In genomic region chr20:17281478-17281877, GRCh38 we compare ENCODE assay signal across 9 cellular contexts. TPM values are rescaled to one million over a fixed set of nuclear protein-coding genes. Genes with fewer than 3 reads are reported as not detected.
DNase-seq lines count a peak whose midpoint lies in the region; ATAC-seq and TF ChIP-seq lines count a peak whose summit lies in the region.
"Had no signal": no experiment of that assay in that cellular context is flagged by ENCODE, and none has a peak within 500 bp of the region (broad histone marks: within the 10 kb centered on the region; RNA-seq: fewer than 3 reads in every experiment).

No MANE protein-coding gene starts in this region.

- H3K36me3 Mint-ChIP-seq in activated naive CD4-positive, alpha-beta T cell treated with anti-CD3 and anti-CD28 coated beads, Interleukin-2, amount 10 ng/mL, durations not matched to agents 7 days and 5 days = no peaks in the 10 kb centered on the region

- ATAC-seq in psoas muscle = no peak

- H3K9me3 Mint-ChIP-seq in activated naive CD4-positive, alpha-beta T cell treated with anti-CD3 and anti-CD28 coated beads, Interleukin-2, amount 10 ng/mL, durations not matched to agents 7 days and 5 days = peaks cover 3% of the 10 kb centered on the region

- H3K4me1 Mint-ChIP-seq in activated naive CD4-positive, alpha-beta T cell treated with anti-CD3 and anti-CD28 coated beads, Interleukin-2, amount 10 ng/mL, durations not matched to agents 7 days and 5 days = no peaks in the 10 kb centered on the region

- no peak overlapping the region for H3K27ac ChIP-seq in thyroid gland
- no peak overlapping the region for H3K27ac ChIP-seq in psoas muscle

- intact Hi-C loops in thyroid gland (cut with DNase I) (loop anchor here (10.0 kb wide), 1 partner anchor 477 kb away; no protein-coding TSS in a partner anchor), psoas muscle (cut with DNase I) (no loop called here)

- no peaks in the 10 kb centered on the region for H3K27me3 ChIP-seq in thyroid gland
- H3K27me3 ChIP-seq in psoas muscle (ENCODE audit: insufficient read depth in 3 of 3, low read length in 2 of 3) = no peaks in the 10 kb centered on the region

- H3K27me3 Mint-ChIP-seq in activated naive CD4-positive, alpha-beta T cell treated with anti-CD3 and anti-CD28 coated beads, Interleukin-2, amount 10 ng/mL, durations not matched to agents 7 days and 5 days = no peaks in the 10 kb centered on the region

- no peak overlapping the region for H3K4me3 Mint-ChIP-seq in activated naive CD4-positive, alpha-beta T cell treated with anti-CD3 and anti-CD28 coated beads, Interleukin-2, amount 10 ng/mL, durations not matched to agents 7 days and 5 days

- TF ChIP-seq POLR2A in thyroid gland (IDR thresholded peaks at IDR 0.05) = no peak

- H3K36me3 ChIP-seq in thyroid gland (no peaks in the 10 kb centered on the region), psoas muscle (ENCODE audit: insufficient read depth in 1 of 2, low read depth in 1 of 2) (no peaks in the 10 kb centered on the region)

- CTCF ChIA-PET in activated naive CD4-positive, alpha-beta T cell treated with anti-CD3 and anti-CD28 coated beads, Interleukin-2, amount 10 ng/mL, durations not matched to agents 7 days and 5 days (lab: Charles Lee) = no interaction called here

- TF ChIP-seq CTCF in thyroid gland (IDR thresholded peaks at IDR 0.05) (peak in 4 of 6 experiments; percentile 28 to 58 (median 46)), psoas muscle (IDR thresholded peaks at IDR 0.05) (no peak)

- H3K27ac Mint-ChIP-seq in activated naive CD4-positive, alpha-beta T cell treated with anti-CD3 and anti-CD28 coated beads, Interleukin-2, amount 10 ng/mL, durations not matched to agents 7 days and 5 days = no peak overlapping the region

- H3K4me3 ChIP-seq in thyroid gland (replicated peaks in 1 of 3) = no peak overlapping the region
- H3K4me3 ChIP-seq in psoas muscle = no peak overlapping the region

- H3K4me1 ChIP-seq in thyroid gland (no peaks in the 10 kb centered on the region), psoas muscle (no peaks in the 10 kb centered on the region)

- H3K9me3 ChIP-seq in thyroid gland (no peaks in the 10 kb centered on the region), psoas muscle (no peaks in the 10 kb centered on the region)

- DNase-seq in activated naive CD4-positive, alpha-beta T cell treated with anti-CD3 and anti-CD28 coated beads, Interleukin-2, amount 10 ng/mL, durations not matched to agents 7 days and 5 days = peak; percentile 22
- DNase-seq in activated naive CD4-positive, alpha-beta T cell (lab: John Stamatoyannopoulos, UW) = no peak
- DNase-seq in NCI-H146 treated with DMSO at 0.1 percent for 48 hours (lab: John Stamatoyannopoulos, UW; ENCODE audit: unreplicated experiment) (peak; percentile 72), dermis blood vessel endothelial cell (peak; percentile 15), thyroid gland (peak; percentile 53 to 68), psoas muscle (no peak), anterior cingulate cortex (lab: John Stamatoyannopoulos, UW) (no peak), superior temporal gyrus (ENCODE audit: extremely low spot score) (no peak)

RNA-seq across cellular contexts. Expression of gene PCSK2, which starts 54.6 kb away (rescaled TPM):
- total RNA-seq in dermis blood vessel endothelial cell (not detected in 2 replicates), thyroid gland (100 to 1,000 TPM in 2 of 4 donors, 10 to 100 TPM in 2; 43.2 to 242 (median 112) TPM), psoas muscle (under 1 TPM in 2 of 4 donors, not detected in 2; 0.06 to 0.26 TPM)
- under 1 TPM in 2 of 3 donors, not detected in 1; 0.01 TPM for polyA plus RNA-seq in psoas muscle
- total RNA-seq: endothelial cell of umbilical vein had no signal
- polyA plus RNA-seq: endothelial cell of umbilical vein had no signal

Comparison
In these comparisons a context has a peak if more than half of its experiments do, and no peak if none do; other contexts are left out.
1. DNase-seq: peak in activated naive CD4-positive, alpha-beta T cell treated with anti-CD3 and anti-CD28 coated beads, Interleukin-2, amount 10 ng/mL, durations not matched to agents 7 days and 5 days (single experiment), NCI-H146 treated with DMSO at 0.1 percent for 48 hours (single experiment), dermis blood vessel endothelial cell (single experiment) and thyroid gland (2 of 2); none in activated naive CD4-positive, alpha-beta T cell (0 of 4), psoas muscle (0 of 2), anterior cingulate cortex (0 of 58) and superior temporal gyrus (single experiment).
2. RNA of gene PCSK2, which starts 54.6 kb away (total RNA-seq): 43.2 to 242 TPM in thyroid gland; 0.06 to 0.26 TPM in psoas muscle and not detected in dermis blood vessel endothelial cell; every median in the first group is over 10 times any median in the second.